ENCODE assay signal across 12 cellular contexts in genomic region chr4:77827343-77827742, GRCh38. TPM values are rescaled to one million over a fixed set of nuclear protein-coding genes. Genes with fewer than 3 reads are reported as not detected.
DNase-seq lines count a peak whose midpoint lies in the region; ATAC-seq and TF ChIP-seq lines count a peak whose summit lies in the region.
"Had no signal": no experiment of that assay in that cellular context is flagged by ENCODE, and none has a peak within 500 bp of the region (broad histone marks: within the 10 kb centered on the region; RNA-seq: fewer than 3 reads in every experiment).

No MANE protein-coding gene starts in this region.

- no peaks in the 10 kb centered on the region for H3K9me3 Mint-ChIP-seq in activated CD4-positive, alpha-beta T cell treated with anti-CD3 and anti-CD28 coated beads, Interleukin-2, amount 10 ng/mL, durations not matched to agents 7 days and 5 days
- no peaks in the 10 kb centered on the region for H3K9me3 Mint-ChIP-seq in stimulated activated naive B cell treated with anti-CD40 and anti-IgM and Interleukin-4, amounts not matched to agents 10 μg/mL and 1 μg/mL and 100 μg/mL, for 72 hours

- H3K4me3 ChIP-seq in Peyer's patch (no peak overlapping the region), adrenal gland (no peak overlapping the region), colonic mucosa (no peak overlapping the region)
- H3K4me3 ChIP-seq: skin epidermis had no signal

- H3K27ac Mint-ChIP-seq in activated CD4-positive, alpha-beta T cell treated with anti-CD3 and anti-CD28 coated beads, Interleukin-2, amount 10 ng/mL, durations not matched to agents 7 days and 5 days, result peak overlapping the region; percentile 63
- peak overlapping the region; percentile 2 for H3K27ac Mint-ChIP-seq in stimulated activated naive B cell treated with anti-CD40 and anti-IgM and Interleukin-4, amounts not matched to agents 10 μg/mL and 1 μg/mL and 100 μg/mL, for 72 hours

- ATAC-seq in HG02678 (IDR thresholded peaks at IDR 0.05; ENCODE audit: unreplicated experiment), result peak; percentile 77
- peak; percentile 67 for ATAC-seq in stimulated activated naive B cell treated with anti-CD40 and anti-IgM and Interleukin-4, amounts not matched to agents 10 μg/mL and 1 μg/mL and 100 μg/mL, for 72 hours (replicated peaks)
- ATAC-seq: SK-N-SH treated with all-trans-retinoic acid at 6 μM for 48 hours had no signal

- H3K36me3 Mint-ChIP-seq in activated CD4-positive, alpha-beta T cell treated with anti-CD3 and anti-CD28 coated beads, Interleukin-2, amount 10 ng/mL, durations not matched to agents 7 days and 5 days (ENCODE audit: low read depth), result no peaks in the 10 kb centered on the region
- H3K36me3 Mint-ChIP-seq in stimulated activated naive B cell treated with anti-CD40 and anti-IgM and Interleukin-4, amounts not matched to agents 10 μg/mL and 1 μg/mL and 100 μg/mL, for 72 hours, result no peaks in the 10 kb centered on the region

- no peak for DNase-seq in activated CD4-positive, alpha-beta T cell treated with anti-CD3 and anti-CD28 coated beads, Interleukin-2, amount 10 ng/mL, durations not matched to agents 7 days and 5 days
- no peak for DNase-seq in activated CD4-positive, alpha-beta T cell treated with anti-CD3 and anti-CD28 coated beads, Interleukin-2, amount 50 U/mL, for 48 hours
- DNase-seq in Peyer's patch, result no peak
- no peak for DNase-seq in stimulated activated naive B cell treated with anti-CD40 and anti-IgM and Interleukin-4, amounts not matched to agents 10 μg/mL and 1 μg/mL and 100 μg/mL, for 72 hours
- no peak for DNase-seq in T-helper 9 cell
- DNase-seq in adrenal gland, result no peak
- no peak for DNase-seq in colonic mucosa
- DNase-seq: ACHN, midbrain had no signal

- H3K27me3 ChIP-seq in Peyer's patch (no peaks in the 10 kb centered on the region), adrenal gland (no peaks in the 10 kb centered on the region), colonic mucosa (no peaks in the 10 kb centered on the region)

- no peak overlapping the region for H3K4me3 Mint-ChIP-seq in activated CD4-positive, alpha-beta T cell treated with anti-CD3 and anti-CD28 coated beads, Interleukin-2, amount 10 ng/mL, durations not matched to agents 7 days and 5 days
- no peak overlapping the region for H3K4me3 Mint-ChIP-seq in stimulated activated naive B cell treated with anti-CD40 and anti-IgM and Interleukin-4, amounts not matched to agents 10 μg/mL and 1 μg/mL and 100 μg/mL, for 72 hours

- H3K9ac ChIP-seq in colonic mucosa (ENCODE audit: low read depth in 2 of 2, low read length in 2 of 2), result no peak overlapping the region

- intact Hi-C loops in adrenal gland (cut with DNase I), result loop anchor here in 1 of 2 donors (10.0 kb wide), 1 partner anchor 203 kb away; no protein-coding TSS in a partner anchor
- intact Hi-C loops in colonic mucosa (cut with DNase I), result no loop called here

- TF ChIP-seq CTCF in Peyer's patch (IDR thresholded peaks at IDR 0.05) (no peak), adrenal gland (IDR thresholded peaks at IDR 0.05) (no peak), colonic mucosa (IDR thresholded peaks at IDR 0.05) (no peak)

- no peaks in the 10 kb centered on the region for H3K9me3 ChIP-seq in Peyer's patch
- H3K9me3 ChIP-seq in adrenal gland (replicated peaks in 1 of 3), result no peaks in the 10 kb centered on the region
- no peaks in the 10 kb centered on the region for H3K9me3 ChIP-seq in colonic mucosa

- POLR2A ChIA-PET in activated CD4-positive, alpha-beta T cell treated with anti-CD3 and anti-CD28 coated beads, Interleukin-2, amount 10 ng/mL, durations not matched to agents 7 days and 5 days (lab: Charles Lee), result no interaction called here

- H3K36me3 ChIP-seq in Peyer's patch (no peaks in the 10 kb centered on the region), adrenal gland (replicated peaks in 1 of 2) (no peaks in the 10 kb centered on the region), colonic mucosa (no peaks in the 10 kb centered on the region)

- TF ChIP-seq POLR2A in Peyer's patch (IDR thresholded peaks at IDR 0.05), result no peak
- no peak for TF ChIP-seq POLR2A in adrenal gland (IDR thresholded peaks at IDR 0.05)

- H3K4me1 ChIP-seq in Peyer's patch (peaks cover 0 to 5% (median 0%) of the 10 kb centered on the region in 4 donors), adrenal gland (replicated peaks in 1 of 2) (peaks cover 0 to 2% of the 10 kb centered on the region in 2 donors), colonic mucosa (no peaks in the 10 kb centered on the region)

- H3K27ac ChIP-seq in Peyer's patch (peak overlapping the region; percentile 13 to 53 (median 40)), adrenal gland (no peak overlapping the region), colonic mucosa (no peak overlapping the region)

- peaks cover 30% of the 10 kb centered on the region for H3K4me1 Mint-ChIP-seq in activated CD4-positive, alpha-beta T cell treated with anti-CD3 and anti-CD28 coated beads, Interleukin-2, amount 10 ng/mL, durations not matched to agents 7 days and 5 days
- H3K4me1 Mint-ChIP-seq in stimulated activated naive B cell treated with anti-CD40 and anti-IgM and Interleukin-4, amounts not matched to agents 10 μg/mL and 1 μg/mL and 100 μg/mL, for 72 hours, result peaks cover 14 to 26% of the 10 kb centered on the region in 2 donors

- CTCF ChIA-PET in activated CD4-positive, alpha-beta T cell treated with anti-CD3 and anti-CD28 coated beads, Interleukin-2, amount 10 ng/mL, durations not matched to agents 7 days and 5 days (lab: Charles Lee), result interaction anchor here (0.5 to 1.1 kb wide), 2 partner anchors 32 to 68 kb away, joined by 3 read pairs; no protein-coding TSS in a partner anchor

- no peaks in the 10 kb centered on the region for H3K27me3 Mint-ChIP-seq in activated CD4-positive, alpha-beta T cell treated with anti-CD3 and anti-CD28 coated beads, Interleukin-2, amount 10 ng/mL, durations not matched to agents 7 days and 5 days
- no peaks in the 10 kb centered on the region for H3K27me3 Mint-ChIP-seq in stimulated activated naive B cell treated with anti-CD40 and anti-IgM and Interleukin-4, amounts not matched to agents 10 μg/mL and 1 μg/mL and 100 μg/mL, for 72 hours

RNA-seq across cellular contexts. Expression of gene CNOT6L, which starts 8.2 kb away (rescaled TPM):
- total RNA-seq in activated CD4-positive, alpha-beta T cell treated with anti-CD3 and anti-CD28 coated beads, Interleukin-2, amount 10 ng/mL, durations not matched to agents 7 days and 5 days, result 100 to 1,000 TPM; 108 to 122 TPM
- total RNA-seq in Peyer's patch, result 10 to 100 TPM; 20.4 to 43.3 (median 33.6) TPM
- total RNA-seq in adrenal gland, result 10 to 100 TPM; 12.1 to 50.9 (median 42.1) TPM
- polyA plus RNA-seq in adrenal gland, result 10 to 100 TPM in 1 of 3 donors, 1 to 10 TPM in 2; 4.0 to 20.2 (median 4.8) TPM
- 10 to 100 TPM; 32.4 to 56.6 TPM for total RNA-seq in colonic mucosa

RNA-seq across cellular contexts. Expression of gene MRPL1, which starts 35.3 kb away (rescaled TPM):
- total RNA-seq in activated CD4-positive, alpha-beta T cell treated with anti-CD3 and anti-CD28 coated beads, Interleukin-2, amount 10 ng/mL, durations not matched to agents 7 days and 5 days, result 10 to 100 TPM; 33.6 to 35.8 TPM
- total RNA-seq in Peyer's patch (10 to 100 TPM; 12.8 to 30.5 (median 16.8) TPM), adrenal gland (10 to 100 TPM; 14.3 to 35.1 (median 24.6) TPM), colonic mucosa (10 to 100 TPM; 37.2 to 42.3 TPM)
- polyA plus RNA-seq in adrenal gland, result 10 to 100 TPM; 36.7 to 49.4 (median 42.4) TPM

Comparison
In these comparisons a context has a peak if more than half of its experiments do, and no peak if none do; other contexts are left out.
1. H3K27ac ChIP-seq: peak in Peyer's patch (4 of 4); none in adrenal gland (0 of 5) and colonic mucosa (single experiment).